In the genomic region with DNA sequence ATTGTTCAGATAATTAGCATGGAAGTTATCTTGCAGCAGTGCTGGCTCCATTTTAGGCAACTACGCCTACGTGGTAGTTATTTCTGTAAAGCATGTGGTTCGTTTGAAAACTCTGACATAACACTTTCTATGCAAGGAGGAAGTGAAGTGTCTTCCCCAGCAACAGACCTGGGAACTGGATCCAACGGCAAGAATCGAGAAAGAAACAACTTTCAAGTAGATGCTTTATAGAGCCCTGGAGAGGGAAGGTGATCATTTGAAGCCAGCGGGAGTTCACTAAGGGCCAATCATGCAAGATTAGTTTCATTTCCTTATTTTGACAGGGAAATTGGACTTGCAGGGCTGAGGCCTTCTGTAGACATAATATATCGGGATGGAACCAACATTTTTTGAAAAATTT, we compare ENCODE assay signal across 2 cellular contexts.
TF ChIP-seq lines count a peak whose summit lies in the region.

No MANE protein-coding gene starts in this region.

TF ChIP-seq in HepG2, 621 proteins besides CTCF, POLR2A, EP300 and RAD21 (continued from another document):
- TF ChIP-seq FOXP1 (IDR thresholded peaks at IDR 0.05) (no peak), FOXP1 (CRISPR knock-in tag; IDR thresholded peaks at IDR 0.05) (no peak), JDP2 (CRISPR knock-in tag; IDR thresholded peaks at IDR 0.05; ENCODE audit: borderline replicate concordance) (no peak), JARID2 (CRISPR knock-in tag; IDR thresholded peaks at IDR 0.05; ENCODE audit: insufficient replicate concordance) (no peak), ETV5 (CRISPR knock-in tag; IDR thresholded peaks at IDR 0.05; ENCODE audit: borderline replicate concordance) (no peak), HNF4G (IDR thresholded peaks at IDR 0.05; ENCODE audit: borderline replicate concordance, low read depth, low read length) (no peak), HNF4G (CRISPR knock-in tag; IDR thresholded peaks at IDR 0.05; ENCODE audit: borderline replicate concordance, low read depth) (no peak), KDM5B (CRISPR knock-in tag; IDR thresholded peaks at IDR 0.05; ENCODE audit: borderline replicate concordance) (no peak), TBL1XR1 (IDR thresholded peaks at IDR 0.05; ENCODE audit: borderline replicate concordance, low read length, partially characterized antibody) (no peak), LBX2 (CRISPR knock-in tag; IDR thresholded peaks at IDR 0.05; ENCODE audit: borderline replicate concordance) (no peak), ARNT2 (CRISPR knock-in tag; IDR thresholded peaks at IDR 0.05; ENCODE audit: low read depth) (no peak), ZBTB3 (CRISPR knock-in tag; IDR thresholded peaks at IDR 0.05; ENCODE audit: borderline replicate concordance, low read depth) (no peak), ZNF280D (CRISPR knock-in tag; IDR thresholded peaks at IDR 0.05) (no peak), BRCA1 (CRISPR knock-in tag; IDR thresholded peaks at IDR 0.05) (no peak), RFX1 (IDR thresholded peaks at IDR 0.05) (no peak), GZF1 (CRISPR knock-in tag; IDR thresholded peaks at IDR 0.05) (no peak), ZNF652 (CRISPR knock-in tag; IDR thresholded peaks at IDR 0.05; ENCODE audit: borderline replicate concordance, low read depth) (no peak), CAMTA2 (CRISPR knock-in tag; IDR thresholded peaks at IDR 0.05; ENCODE audit: borderline replicate concordance) (no peak), ZBTB25 (CRISPR knock-in tag; IDR thresholded peaks at IDR 0.05) (no peak)
- TF ChIP-seq, protein P1, sequence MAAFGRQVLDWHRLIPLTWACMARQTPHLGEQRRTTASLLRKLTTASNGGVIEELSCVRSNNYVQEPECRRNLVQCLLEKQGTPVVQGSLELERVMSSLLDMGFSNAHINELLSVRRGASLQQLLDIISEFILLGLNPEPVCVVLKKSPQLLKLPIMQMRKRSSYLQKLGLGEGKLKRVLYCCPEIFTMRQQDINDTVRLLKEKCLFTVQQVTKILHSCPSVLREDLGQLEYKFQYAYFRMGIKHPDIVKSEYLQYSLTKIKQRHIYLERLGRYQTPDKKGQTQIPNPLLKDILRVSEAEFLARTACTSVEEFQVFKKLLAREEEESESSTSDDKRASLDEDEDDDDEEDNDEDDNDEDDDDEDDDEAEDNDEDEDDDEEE (CRISPR knock-in tag; IDR thresholded peaks at IDR 0.05), result no peak
- TF ChIP-seq, protein P2, sequence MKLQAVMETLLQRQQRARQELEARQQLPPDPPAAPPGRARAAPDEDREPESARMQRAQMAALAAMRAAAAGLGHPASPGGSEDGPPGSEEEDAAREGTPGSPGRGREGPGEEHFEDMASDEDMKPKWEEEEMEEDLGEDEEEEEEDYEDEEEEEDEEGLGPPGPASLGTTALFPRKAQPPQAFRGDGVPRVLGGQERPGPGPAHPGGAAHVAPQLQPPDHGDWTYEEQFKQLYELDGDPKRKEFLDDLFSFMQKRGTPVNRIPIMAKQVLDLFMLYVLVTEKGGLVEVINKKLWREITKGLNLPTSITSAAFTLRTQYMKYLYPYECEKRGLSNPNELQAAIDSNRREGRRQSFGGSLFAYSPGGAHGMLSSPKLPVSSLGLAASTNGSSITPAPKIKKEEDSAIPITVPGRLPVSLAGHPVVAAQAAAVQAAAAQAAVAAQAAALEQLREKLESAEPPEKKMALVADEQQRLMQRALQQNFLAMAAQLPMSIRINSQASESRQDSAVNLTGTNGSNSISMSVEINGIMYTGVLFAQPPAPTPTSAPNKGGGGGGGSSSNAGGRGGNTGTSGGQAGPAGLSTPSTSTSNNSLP (IDR thresholded peaks at IDR 0.05; ENCODE audit: low read depth, low read length), result no peak
TF ChIP-seq in HepG2: peak in this region for 0.

TF ChIP-seq in GM12878, 131 proteins besides CTCF, POLR2A, EP300 and RAD21 (continued from another document):
- TF ChIP-seq, protein P3, sequence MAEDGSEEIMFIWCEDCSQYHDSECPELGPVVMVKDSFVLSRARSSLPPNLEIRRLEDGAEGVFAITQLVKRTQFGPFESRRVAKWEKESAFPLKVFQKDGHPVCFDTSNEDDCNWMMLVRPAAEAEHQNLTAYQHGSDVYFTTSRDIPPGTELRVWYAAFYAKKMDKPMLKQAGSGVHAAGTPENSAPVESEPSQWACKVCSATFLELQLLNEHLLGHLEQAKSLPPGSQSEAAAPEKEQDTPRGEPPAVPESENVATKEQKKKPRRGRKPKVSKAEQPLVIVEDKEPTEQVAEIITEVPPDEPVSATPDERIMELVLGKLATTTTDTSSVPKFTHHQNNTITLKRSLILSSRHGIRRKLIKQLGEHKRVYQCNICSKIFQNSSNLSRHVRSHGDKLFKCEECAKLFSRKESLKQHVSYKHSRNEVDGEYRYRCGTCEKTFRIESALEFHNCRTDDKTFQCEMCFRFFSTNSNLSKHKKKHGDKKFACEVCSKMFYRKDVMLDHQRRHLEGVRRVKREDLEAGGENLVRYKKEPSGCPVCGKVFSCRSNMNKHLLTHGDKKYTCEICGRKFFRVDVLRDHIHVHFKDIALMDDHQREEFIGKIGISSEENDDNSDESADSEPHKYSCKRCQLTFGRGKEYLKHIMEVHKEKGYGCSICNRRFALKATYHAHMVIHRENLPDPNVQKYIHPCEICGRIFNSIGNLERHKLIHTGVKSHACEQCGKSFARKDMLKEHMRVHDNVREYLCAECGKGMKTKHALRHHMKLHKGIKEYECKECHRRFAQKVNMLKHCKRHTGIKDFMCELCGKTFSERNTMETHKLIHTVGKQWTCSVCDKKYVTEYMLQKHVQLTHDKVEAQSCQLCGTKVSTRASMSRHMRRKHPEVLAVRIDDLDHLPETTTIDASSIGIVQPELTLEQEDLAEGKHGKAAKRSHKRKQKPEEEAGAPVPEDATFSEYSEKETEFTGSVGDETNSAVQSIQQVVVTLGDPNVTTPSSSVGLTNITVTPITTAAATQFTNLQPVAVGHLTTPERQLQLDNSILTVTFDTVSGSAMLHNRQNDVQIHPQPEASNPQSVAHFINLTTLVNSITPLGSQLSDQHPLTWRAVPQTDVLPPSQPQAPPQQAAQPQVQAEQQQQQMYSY (CRISPR knock-in tag; IDR thresholded peaks at IDR 0.05), result no peak
- TF ChIP-seq SRF (IDR thresholded peaks at IDR 0.05; ENCODE audit: low read depth in 2 of 2, low read length in 2 of 2) (0 out of 4 replicates have a peak, but pooled peaks of 1 of the 2 experiments have one; percentile 12), TARDBP (IDR thresholded peaks at IDR 0.05; ENCODE audit: borderline replicate concordance) (no peak)
